ENCODE assay signal across 8 cellular contexts in genomic region chrX:71095555-71095970, GRCh38. TPM values are rescaled to one million over a fixed set of nuclear protein-coding genes. Genes with fewer than 3 reads are reported as not detected.
DNase-seq lines count a peak whose midpoint lies in the region; ATAC-seq and TF ChIP-seq lines count a peak whose summit lies in the region.

FOXO4 (plus strand) TSS chrX:71095851; CDS start chrX:71096529, 678 bp downstream.

- peaks cover 42% of the 10 kb centered on the region for H3K4me1 Mint-ChIP-seq in stimulated activated naive CD8-positive, alpha-beta T cell treated with anti-CD3 and anti-CD28 coated beads, Interleukin-15, amount 100 ng/mL, for 72 hours

- H3K9me2 ChIP-seq in neural cell (ENCODE audit: insufficient read depth, low read length): no peaks in the 10 kb centered on the region

- H3K36me3 ChIP-seq in DND-41 (ENCODE audit: insufficient read depth, low read length) (no peaks in the 10 kb centered on the region), RWPE2 (ENCODE audit: low read depth) (no peaks in the 10 kb centered on the region), neural cell (ENCODE audit: insufficient read depth, low read length) (no peaks in the 10 kb centered on the region)

- no peaks in the 10 kb centered on the region for H3K9me3 Mint-ChIP-seq in stimulated activated naive CD8-positive, alpha-beta T cell treated with anti-CD3 and anti-CD28 coated beads, Interleukin-15, amount 100 ng/mL, for 72 hours

- TF ChIP-seq CTCF in DND-41 (IDR thresholded peaks at IDR 0.05; ENCODE audit: borderline replicate concordance, extremely low read depth, low read length, poor library complexity, severe bottlenecking) (no peak), RWPE2 (IDR thresholded peaks at IDR 0.05; ENCODE audit: poor library complexity, severe bottlenecking) (no peak), fibroblast of the aortic adventitia (IDR thresholded peaks at IDR 0.05; ENCODE audit: insufficient read depth, low read length) (no peak), neural cell (IDR thresholded peaks at IDR 0.05; ENCODE audit: poor library complexity, severe bottlenecking) (no peak)

- ATAC-seq in DND-41 (ENCODE audit: insufficient read depth, low read depth) (peak; percentile 90), RWPE2 (ENCODE audit: low read depth) (peak; percentile 95)
- peak; percentile 93 for ATAC-seq in stimulated activated naive CD8-positive, alpha-beta T cell treated with anti-CD3 and anti-CD28 coated beads, Interleukin-15, amount 100 ng/mL, for 72 hours

- TF ChIP-seq EP300 in neural cell (conservative IDR thresholded peaks at IDR 0.05; ENCODE audit: poor library complexity, severe bottlenecking): no peak

- H3K9ac ChIP-seq in DND-41 (ENCODE audit: low read depth, low read length) (peak within 1 kb of the TSS; percentile 57), neural cell (ENCODE audit: low read length) (no peak within 1 kb of the TSS)

- no peaks in the 10 kb centered on the region for H3K27me3 Mint-ChIP-seq in stimulated activated naive CD8-positive, alpha-beta T cell treated with anti-CD3 and anti-CD28 coated beads, Interleukin-15, amount 100 ng/mL, for 72 hours

- DNase-seq in DND-41: peak; percentile 92
- peak; percentile 16 for DNase-seq in GOT3 (lab: John Stamatoyannopoulos, UW)
- DNase-seq in LoVo (ENCODE audit: low spot score): peak; percentile 76
- DNase-seq in RWPE2 (ENCODE audit: low spot score): peak; percentile 82
- peak; percentile 82 for DNase-seq in activated T-helper 9 cell treated with anti-CD3 and anti-CD28 coated beads, Interleukin-2, amount 50 U/mL, for 16 hours (ENCODE audit: low read depth)
- DNase-seq in fibroblast of the aortic adventitia (ENCODE audit: low read depth): peak; percentile 81
- DNase-seq in stimulated activated naive CD8-positive, alpha-beta T cell treated with anti-CD3 and anti-CD28 coated beads, Interleukin-15, amount 100 ng/mL, for 72 hours: peak; percentile 76 to 87

- H3K9me3 ChIP-seq in DND-41 (ENCODE audit: insufficient read depth, low read length, severe bottlenecking) (no peaks in the 10 kb centered on the region), RWPE2 (ENCODE audit: severe bottlenecking) (no peaks in the 10 kb centered on the region), neural cell (ENCODE audit: low read length) (no peaks in the 10 kb centered on the region)

- peaks cover 40% of the 10 kb centered on the region for H3K4me1 ChIP-seq in DND-41 (ENCODE audit: insufficient read depth, low read length)
- H3K4me1 ChIP-seq in RWPE2 (ENCODE audit: insufficient read depth, poor library complexity, severe bottlenecking): no peaks in the 10 kb centered on the region

- H3K27ac Mint-ChIP-seq in stimulated activated naive CD8-positive, alpha-beta T cell treated with anti-CD3 and anti-CD28 coated beads, Interleukin-15, amount 100 ng/mL, for 72 hours: peak within 1 kb of the TSS; percentile 89 to 97

- peak within 1 kb of the TSS; percentile 92 to 97 for H3K4me3 Mint-ChIP-seq in stimulated activated naive CD8-positive, alpha-beta T cell treated with anti-CD3 and anti-CD28 coated beads, Interleukin-15, amount 100 ng/mL, for 72 hours

- H3K4me2 ChIP-seq in DND-41 (ENCODE audit: insufficient read depth, low read length) (peak within 1 kb of the TSS; percentile 85), neural cell (ENCODE audit: low read length) (peak within 1 kb of the TSS; percentile 39)

- peak within 1 kb of the TSS; percentile 83 for H2AFZ ChIP-seq in DND-41 (ENCODE audit: low read depth, low read length)
- no peak within 1 kb of the TSS for H2AFZ ChIP-seq in neural cell (ENCODE audit: low read depth, low read length)

- H3F3A ChIP-seq in neural cell (ENCODE audit: insufficient read depth, low read length, poor library complexity, severe bottlenecking): no peaks in the 10 kb centered on the region

- no peak for TF ChIP-seq RAD21 in neural cell (conservative IDR thresholded peaks at IDR 0.05)

- H4K20me1 ChIP-seq in DND-41 (ENCODE audit: insufficient read depth, low read length) (no peaks in the 10 kb centered on the region), neural cell (ENCODE audit: insufficient read depth) (no peaks in the 10 kb centered on the region)

- H3K27me3 ChIP-seq in DND-41 (ENCODE audit: insufficient read depth, low read length, poor library complexity) (no peaks in the 10 kb centered on the region), RWPE2 (ENCODE audit: insufficient read depth, poor library complexity, severe bottlenecking) (no peaks in the 10 kb centered on the region), neural cell (ENCODE audit: insufficient read depth, low read depth, low read length) (peaks cover 7% of the 10 kb centered on the region)

- peak within 1 kb of the TSS; percentile 33 to 61; a peak in 3 of 4 replicates for H3K4me3 ChIP-seq in DND-41 (ENCODE audit: low read depth in 1 of 2, low read length in 2 of 2)
- H3K4me3 ChIP-seq in RWPE2 (ENCODE audit: severe bottlenecking): peak within 1 kb of the TSS; percentile 45
- peak within 1 kb of the TSS; percentile 61 for H3K4me3 ChIP-seq in fibroblast of the aortic adventitia (ENCODE audit: low read depth, low read length)
- peak within 1 kb of the TSS; percentile 67 for H3K4me3 ChIP-seq in neural cell (ENCODE audit: low read length)

- peaks cover 9% of the 10 kb centered on the region for H3K79me2 ChIP-seq in DND-41 (ENCODE audit: insufficient read depth, low read length)
- H3K79me2 ChIP-seq in neural cell (replicated peaks; ENCODE audit: insufficient read depth, low read length): no peaks in the 10 kb centered on the region

- peak within 1 kb of the TSS; percentile 77 for H3K27ac ChIP-seq in DND-41 (ENCODE audit: low read length)
- no peak within 1 kb of the TSS for H3K27ac ChIP-seq in RWPE2 (ENCODE audit: poor library complexity, severe bottlenecking)
- H3K27ac ChIP-seq in neural cell (ENCODE audit: low read length): no peak within 1 kb of the TSS

TF ChIP-seq in neural cell, 6 proteins besides CTCF, POLR2A, EP300 and RAD21:
- TF ChIP-seq TAF1 (IDR thresholded peaks at IDR 0.05; ENCODE audit: low read depth): no peak
- no peak for TF ChIP-seq EZH2 (IDR thresholded peaks at IDR 0.05; ENCODE audit: borderline replicate concordance, insufficient read depth, low read length, poor library complexity, severe bottlenecking)
- no peak for TF ChIP-seq POLR2AphosphoS5 (IDR thresholded peaks at IDR 0.05)
- TF ChIP-seq REST (IDR thresholded peaks at IDR 0.05; ENCODE audit: borderline replicate concordance): no peak
- peak; percentile 75 for TF ChIP-seq MXI1 (conservative IDR thresholded peaks at IDR 0.05; ENCODE audit: poor library complexity, severe bottlenecking)

RNA-seq across cellular contexts. Expression of gene FOXO4, which starts in this region (rescaled TPM):
- 4.2 and 75.8 TPM in 2 replicates for total RNA-seq in fibroblast of the aortic adventitia (ENCODE audit: low replicate concordance)
- polyA plus RNA-seq in neural cell: 1.9 and 3.1 TPM in 2 replicates
- polyA minus RNA-seq in neural cell: 1.2 and 1.4 TPM in 2 replicates

Comparison
In these comparisons a context has a peak if more than half of its experiments do, and no peak if none do; other contexts are left out.
1. DNase-seq: peak in every context shown above with its lines; median percentile 92 in DND-41; 82 in RWPE2; 82 in activated T-helper 9 cell treated with anti-CD3 and anti-CD28 coated beads, Interleukin-2, amount 50 U/mL, for 16 hours; 82 in stimulated activated naive CD8-positive, alpha-beta T cell treated with anti-CD3 and anti-CD28 coated beads, Interleukin-15, amount 100 ng/mL, for 72 hours; 81 in fibroblast of the aortic adventitia; 76 in LoVo; 16 in GOT3.